1 cellular context compared by ENCODE assay signal in genomic region chr3:43618142-43618541, GRCh38.
TF ChIP-seq lines count a peak whose summit lies in the region.

No MANE protein-coding gene starts in this region.

TF ChIP-seq in GM23338, 12 proteins besides CTCF, POLR2A, EP300 and RAD21 (continued from another document):
- TF ChIP-seq EZH2phosphoT487 (IDR thresholded peaks at IDR 0.05; ENCODE audit: unreplicated experiment), result no peak
- TF ChIP-seq STAT1 (IDR thresholded peaks at IDR 0.05; ENCODE audit: unreplicated experiment), result no peak
- no peak for TF ChIP-seq ZNF114 (CRISPR knock-in tag; IDR thresholded peaks at IDR 0.05)
- no peak for TF ChIP-seq EZH2 (IDR thresholded peaks at IDR 0.05; ENCODE audit: low read depth, unreplicated experiment)
- TF ChIP-seq, protein P1, sequence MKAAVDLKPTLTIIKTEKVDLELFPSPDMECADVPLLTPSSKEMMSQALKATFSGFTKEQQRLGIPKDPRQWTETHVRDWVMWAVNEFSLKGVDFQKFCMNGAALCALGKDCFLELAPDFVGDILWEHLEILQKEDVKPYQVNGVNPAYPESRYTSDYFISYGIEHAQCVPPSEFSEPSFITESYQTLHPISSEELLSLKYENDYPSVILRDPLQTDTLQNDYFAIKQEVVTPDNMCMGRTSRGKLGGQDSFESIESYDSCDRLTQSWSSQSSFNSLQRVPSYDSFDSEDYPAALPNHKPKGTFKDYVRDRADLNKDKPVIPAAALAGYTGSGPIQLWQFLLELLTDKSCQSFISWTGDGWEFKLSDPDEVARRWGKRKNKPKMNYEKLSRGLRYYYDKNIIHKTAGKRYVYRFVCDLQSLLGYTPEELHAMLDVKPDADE (IDR thresholded peaks at IDR 0.05), result no peak
- TF ChIP-seq JUNB (IDR thresholded peaks at IDR 0.05; ENCODE audit: unreplicated experiment), result no peak
- TF ChIP-seq NANOG (IDR thresholded peaks at IDR 0.05; ENCODE audit: borderline replicate concordance), result no peak
